20 cellular contexts compared by ENCODE assay signal in the genomic region with DNA sequence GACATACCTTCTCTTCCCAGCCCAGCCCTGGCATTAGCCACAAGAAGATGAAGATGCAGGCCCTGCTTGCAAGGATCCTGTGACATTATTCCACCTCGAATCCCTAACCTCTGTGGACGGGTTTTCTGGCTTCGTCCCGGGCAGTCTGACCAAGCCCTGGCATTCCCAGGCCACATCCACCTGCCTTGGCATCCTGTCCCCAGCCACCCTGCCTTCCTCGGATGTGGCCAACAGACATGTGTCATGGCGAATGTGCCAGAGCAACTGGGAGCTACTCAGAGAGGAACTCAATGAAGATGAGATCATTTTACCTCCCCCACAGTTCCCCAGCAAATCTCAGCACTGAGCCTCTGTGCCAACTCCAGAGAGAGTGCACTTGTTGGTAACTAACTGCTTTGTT. TPM values are rescaled to one million over a fixed set of nuclear protein-coding genes. Genes with fewer than 3 reads are reported as not detected.
DNase-seq lines count a peak whose midpoint lies in the region; FAIRE-seq lines count a peak whose summit lies in the region.
"Had no signal": no experiment of that assay in that cellular context is flagged by ENCODE, and none has a peak within 500 bp of the region (broad histone marks: within the 10 kb centered on the region; RNA-seq: fewer than 3 reads in every experiment).

No MANE protein-coding gene starts in this region.

- H3K36me3 ChIP-seq in mesenchymal stem cell (ENCODE audit: control insufficient read depth in 1 of 2, insufficient read depth in 2 of 2, low read depth in 1 of 2, low read length in 2 of 2) (no peaks in the 10 kb centered on the region), neuronal stem cell (replicated peaks in 1 of 2; ENCODE audit: control insufficient read depth in 2 of 2, insufficient read depth in 2 of 2, low read length in 2 of 2) (no peaks in the 10 kb centered on the region), skeletal muscle tissue (ENCODE audit: control insufficient read depth in 3 of 3, insufficient read depth in 3 of 3, low read length in 3 of 3) (no peaks in the 10 kb centered on the region)
- H3K36me3 ChIP-seq: BE2C had no signal

- H3K4me1 ChIP-seq in mesenchymal stem cell (ENCODE audit: control insufficient read depth, insufficient read depth, low read depth, low read length) (no peaks in the 10 kb centered on the region), neuronal stem cell (ENCODE audit: control insufficient read depth in 2 of 2, insufficient read depth in 1 of 2, low read depth in 1 of 2, low read length in 2 of 2) (peaks cover 0 to 3% of the 10 kb centered on the region in 2 donors), skeletal muscle tissue (ENCODE audit: control insufficient read depth in 3 of 3, insufficient read depth in 3 of 3, low read length in 3 of 3) (peaks cover 31 to 38% (median 38%) of the 10 kb centered on the region in 3 donors)
- H3K4me1 ChIP-seq: BE2C, Caco-2 had no signal

- H4K91ac ChIP-seq in mesenchymal stem cell (ENCODE audit: low read length) (peak overlapping the region; percentile 39), neuronal stem cell (ENCODE audit: low read depth, low read length, poor library complexity) (no peak overlapping the region)

- H3K9me3 ChIP-seq in mesenchymal stem cell (ENCODE audit: control insufficient read depth, low read length) = no peaks in the 10 kb centered on the region
- H3K9me3 ChIP-seq in neuronal stem cell (replicated peaks in 1 of 2; ENCODE audit: control insufficient read depth in 2 of 2, insufficient read depth in 1 of 2, low read depth in 1 of 2, low read length in 2 of 2) = no peaks in the 10 kb centered on the region
- H3K9me3 ChIP-seq in skeletal muscle tissue (ENCODE audit: control insufficient read depth in 3 of 3, low read length in 3 of 3) = no peaks in the 10 kb centered on the region
- H3K9me3 ChIP-seq: BE2C, Caco-2 had no signal

- H3K4ac ChIP-seq in mesenchymal stem cell (ENCODE audit: low read depth in 1 of 2, low read length in 2 of 2) (no peak overlapping the region), neuronal stem cell (ENCODE audit: low read length) (no peak overlapping the region)

- H4K8ac ChIP-seq in mesenchymal stem cell (ENCODE audit: low read length) = no peak overlapping the region
- H4K8ac ChIP-seq in neuronal stem cell (ENCODE audit: low read depth, low read length) = no peak overlapping the region

- H3K18ac ChIP-seq in mesenchymal stem cell (ENCODE audit: low read depth in 1 of 2, low read length in 2 of 2) = no peak overlapping the region
- H3K18ac ChIP-seq in neuronal stem cell (ENCODE audit: low read length) = no peak overlapping the region

- H2BK120ac ChIP-seq in mesenchymal stem cell (ENCODE audit: low read depth, low read length) = no peak overlapping the region
- no peak overlapping the region for H2BK120ac ChIP-seq in neuronal stem cell (ENCODE audit: low read depth, low read length)

- H3K4me2 ChIP-seq in mesenchymal stem cell (ENCODE audit: low read length, poor library complexity, severe bottlenecking) (no peak overlapping the region), neuronal stem cell (ENCODE audit: insufficient read depth, low read length, poor library complexity, severe bottlenecking) (no peak overlapping the region)
- H3K4me2 ChIP-seq: GM23338 had no signal

- H3K4me3 ChIP-seq in mesenchymal stem cell (ENCODE audit: insufficient read depth in 1 of 2, low read depth in 1 of 2, low read length in 2 of 2) = no peak overlapping the region
- H3K4me3 ChIP-seq in neuronal stem cell (ENCODE audit: low read length in 2 of 2) = no peak overlapping the region
- no peak overlapping the region for H3K4me3 ChIP-seq in skeletal muscle tissue (ENCODE audit: low read length in 3 of 3)
- H3K4me3 ChIP-seq: GM23338 had no signal

- no peak overlapping the region for H2AFZ ChIP-seq in mesenchymal stem cell (ENCODE audit: low read depth, low read length)
- no peak overlapping the region for H2AFZ ChIP-seq in neuronal stem cell (ENCODE audit: low read length)
- H2AFZ ChIP-seq: GM23338 had no signal

- H3K14ac ChIP-seq in mesenchymal stem cell (ENCODE audit: low read length in 2 of 2) = no peak overlapping the region
- no peak overlapping the region for H3K14ac ChIP-seq in neuronal stem cell (ENCODE audit: low read length)

- H2BK12ac ChIP-seq in mesenchymal stem cell (ENCODE audit: low read length in 2 of 2) (no peak overlapping the region), neuronal stem cell (ENCODE audit: low read length) (no peak overlapping the region)

- H3K23ac ChIP-seq in mesenchymal stem cell (ENCODE audit: low read length in 2 of 2) = no peak overlapping the region
- no peak overlapping the region for H3K23ac ChIP-seq in neuronal stem cell (ENCODE audit: low read depth, low read length, poor library complexity)

- no peak for DNase-seq in HTR-8/SVneo (ENCODE audit: insufficient read length, low spot score)
- DNase-seq in mesenchymal stem cell = no peak
- no peak for DNase-seq in neuronal stem cell (ENCODE audit: low spot score)
- no peak for DNase-seq in activated naive CD4-positive, alpha-beta T cell (lab: John Stamatoyannopoulos, UW)
- no peak for DNase-seq in NCI-H146 treated with DMSO at 0.1 percent for 48 hours (lab: John Stamatoyannopoulos, UW; ENCODE audit: unreplicated experiment)
- no peak for DNase-seq in NCI-H226
- DNase-seq: BE2C; C1 segment of cervical spinal cord; Caco-2; CD4-positive, alpha-beta T cell; HCEC 1CT had no signal

- no peak overlapping the region for H2BK15ac ChIP-seq in mesenchymal stem cell (ENCODE audit: low read depth, poor library complexity, severe bottlenecking)
- peak overlapping the region; percentile 1 for H2BK15ac ChIP-seq in neuronal stem cell (ENCODE audit: low read length)

- H2AK5ac ChIP-seq in mesenchymal stem cell (ENCODE audit: low read length, severe bottlenecking) (no peak overlapping the region), neuronal stem cell (ENCODE audit: low read depth, low read length) (peak overlapping the region; percentile 6)

- no peaks in the 10 kb centered on the region for H3K79me1 ChIP-seq in mesenchymal stem cell (replicated peaks; ENCODE audit: low read length, poor library complexity, severe bottlenecking)
- no peaks in the 10 kb centered on the region for H3K79me1 ChIP-seq in neuronal stem cell (ENCODE audit: low read depth, low read length)

- H3K9ac ChIP-seq in mesenchymal stem cell (ENCODE audit: low read length) (no peak overlapping the region), neuronal stem cell (ENCODE audit: low read depth, low read length, poor library complexity) (no peak overlapping the region), skeletal muscle tissue (ENCODE audit: low read depth in 1 of 3, low read length in 3 of 3) (no peak overlapping the region)

- H3K27me3 ChIP-seq in mesenchymal stem cell (ENCODE audit: control insufficient read depth in 1 of 2, insufficient read depth in 1 of 2, low read length in 2 of 2) (peaks cover 0 to 4% of the 10 kb centered on the region in 2 experiments), neuronal stem cell (ENCODE audit: control insufficient read depth in 3 of 3, insufficient read depth in 3 of 3, low read depth in 1 of 3, low read length in 3 of 3) (peaks cover 0 to 6% (median 0%) of the 10 kb centered on the region in 3 experiments), skeletal muscle tissue (ENCODE audit: control insufficient read depth in 3 of 3, insufficient read depth in 3 of 3, low read length in 3 of 3) (no peaks in the 10 kb centered on the region)

- H3K27ac ChIP-seq in mesenchymal stem cell (ENCODE audit: low read length, poor library complexity, severe bottlenecking) (no peak overlapping the region), neuronal stem cell (replicated peaks; ENCODE audit: low read length) (no peak overlapping the region), skeletal muscle tissue (ENCODE audit: low read depth, low read length) (peak overlapping the region; percentile 42)

- 74% methylated on average over 6 of the region's 6 CpGs for WGBS in mesenchymal stem cell
- no CpG with 5 or more reads among the region's 6 CpGs for WGBS in neuronal stem cell (ENCODE audit: extremely low coverage in 2 of 2, insufficient read length in 2 of 2, insufficient replicate concordance in 1 of 2), 2 donors

- peak; percentile 69 for FAIRE-seq in HTR-8/SVneo (lab: Jason Lieb, UNC)
- FAIRE-seq: D721Med, G401.6, GM12891, GM18507, H54 had no signal

- H2BK5ac ChIP-seq in mesenchymal stem cell (ENCODE audit: low read depth, low read length, poor library complexity, severe bottlenecking) = no peak overlapping the region
- H2BK5ac ChIP-seq in neuronal stem cell (ENCODE audit: low read length) = no peak overlapping the region

RNA-seq across cellular contexts. Expression of a gene that starts 33.5 kb away (rescaled TPM):
- not detected for polyA plus RNA-seq in mesenchymal stem cell (2013, experiment 1 of 2)
- not detected for polyA plus RNA-seq in mesenchymal stem cell (2013, experiment 2 of 2)
- 0.21 TPM for polyA plus RNA-seq in neuronal stem cell (2013, experiment 1 of 2)
- polyA plus RNA-seq in neuronal stem cell (2013, experiment 2 of 2) = 0.28 TPM
- 3.7 TPM for total RNA-seq in skeletal muscle tissue
- total RNA-seq: A172; Caco-2; CD4-positive, alpha-beta T cell; HT-29 had no signal
